Comparison of ENCODE assay signal across 26 cellular contexts in genomic region chr2:229196448-229196847, GRCh38.
"Had no signal": no experiment of that assay in that cellular context is flagged by ENCODE, and none has a peak within 500 bp of the region (broad histone marks: within the 10 kb centered on the region; RNA-seq: fewer than 3 reads in every experiment).

No MANE protein-coding gene starts in this region.

- H3K27me3 ChIP-seq: esophagus squamous epithelium, ovary, tibial nerve, upper lobe of left lung had no signal

- H3K27ac Mint-ChIP-seq: immature natural killer cell; memory B cell; natural killer cell; stimulated activated naive B cell treated with anti-CD40 and anti-IgM and Interleukin-4, amounts not matched to agents 10 μg/mL and 1 μg/mL and 100 μg/mL, for 72 hours; stimulated activated naive CD8-positive, alpha-beta T cell treated with anti-CD3 and anti-CD28 coated beads, Interleukin-15, Interleukin-2, amounts not matched to agents 100 ng/mL and 50 ng/mL, for 24 hours had no signal

- DNase-seq: dermis blood vessel endothelial cell; effector memory CD4-positive, alpha-beta T cell; erythroblast; esophagus squamous epithelium; hypothalamus; immature natural killer cell; natural killer cell; occipital lobe; ovary; posterior cingulate gyrus; psoas muscle; right cardiac atrium; small intestine; stimulated activated CD4-positive, alpha-beta T cell treated with anti-CD3 and anti-CD28 coated beads, Interleukin-15, amount 100 ng/mL, for 24 hours; stimulated activated CD4-positive, alpha-beta T cell treated with anti-CD3 and anti-CD28 coated beads, Interleukin-2, amount 100 ng/mL, for 48 hours; stimulated activated naive B cell treated with anti-CD40 and anti-IgM and Interleukin-4, amounts not matched to agents 10 μg/mL and 1 μg/mL and 100 μg/mL, for 72 hours; upper lobe of left lung had no signal

- H3K27ac ChIP-seq: coronary artery, esophagus squamous epithelium, ovary, psoas muscle, thoracic aorta, tibial nerve, upper lobe of left lung had no signal

- H3K27me3 Mint-ChIP-seq: memory B cell; stimulated activated naive B cell treated with anti-CD40 and anti-IgM and Interleukin-4, amounts not matched to agents 10 μg/mL and 1 μg/mL and 100 μg/mL, for 72 hours; stimulated activated naive CD8-positive, alpha-beta T cell treated with anti-CD3 and anti-CD28 coated beads, Interleukin-15, Interleukin-2, amounts not matched to agents 100 ng/mL and 50 ng/mL, for 24 hours had no signal

- H3K4me1 Mint-ChIP-seq: immature natural killer cell; memory B cell; natural killer cell; stimulated activated naive B cell treated with anti-CD40 and anti-IgM and Interleukin-4, amounts not matched to agents 10 μg/mL and 1 μg/mL and 100 μg/mL, for 72 hours had no signal

- H3K36me3 Mint-ChIP-seq: immature natural killer cell; memory B cell; natural killer cell; stimulated activated naive B cell treated with anti-CD40 and anti-IgM and Interleukin-4, amounts not matched to agents 10 μg/mL and 1 μg/mL and 100 μg/mL, for 72 hours had no signal

- H3K4me1 ChIP-seq: esophagus squamous epithelium, psoas muscle, tibial nerve, upper lobe of left lung had no signal

- FAIRE-seq: frontal cortex, keratinocyte, small intestine, urothelium cell line had no signal

- H3K4me3 ChIP-seq: coronary artery, esophagus squamous epithelium, lung, ovary, psoas muscle, thoracic aorta, tibial nerve, upper lobe of left lung had no signal

- H3K4me3 Mint-ChIP-seq: immature natural killer cell; memory B cell; natural killer cell; stimulated activated naive B cell treated with anti-CD40 and anti-IgM and Interleukin-4, amounts not matched to agents 10 μg/mL and 1 μg/mL and 100 μg/mL, for 72 hours; stimulated activated naive CD8-positive, alpha-beta T cell treated with anti-CD3 and anti-CD28 coated beads, Interleukin-15, Interleukin-2, amounts not matched to agents 100 ng/mL and 50 ng/mL, for 24 hours had no signal

- H3K36me3 ChIP-seq: esophagus squamous epithelium, ovary, thoracic aorta, tibial nerve, upper lobe of left lung had no signal

- H3K9me3 Mint-ChIP-seq: stimulated activated naive B cell treated with anti-CD40 and anti-IgM and Interleukin-4, amounts not matched to agents 10 μg/mL and 1 μg/mL and 100 μg/mL, for 72 hours had no signal

- ATAC-seq: natural killer cell; psoas muscle; right cardiac atrium; stimulated activated naive B cell treated with anti-CD40 and anti-IgM and Interleukin-4, amounts not matched to agents 10 μg/mL and 1 μg/mL and 100 μg/mL, for 72 hours had no signal

- H3K9me3 ChIP-seq: esophagus squamous epithelium, ovary, psoas muscle, thoracic aorta, tibial nerve, upper lobe of left lung had no signal
